ENCODE assay signal across 1 cellular context in genomic region chr21:42781150-42781980, GRCh38.
TF ChIP-seq lines count a peak whose summit lies in the region.

No MANE protein-coding gene starts in this region.

TF ChIP-seq in HepG2, 621 proteins besides CTCF, POLR2A, EP300 and RAD21 (continued from another document and continues in another):
- TF ChIP-seq ZNF24 (IDR thresholded peaks at IDR 0.05): no peak
- no peak for TF ChIP-seq KDM4B (CRISPR knock-in tag; IDR thresholded peaks at IDR 0.05)
- no peak for TF ChIP-seq KDM5A (IDR thresholded peaks at IDR 0.05; ENCODE audit: borderline replicate concordance, low read length)
- no peak for TF ChIP-seq ZNF569 (CRISPR knock-in tag; IDR thresholded peaks at IDR 0.05; ENCODE audit: borderline replicate concordance)
- TF ChIP-seq MAFG (CRISPR knock-in tag; IDR thresholded peaks at IDR 0.05): no peak
- TF ChIP-seq ATRX (CRISPR knock-in tag; IDR thresholded peaks at IDR 0.05; ENCODE audit: borderline replicate concordance): no peak
- TF ChIP-seq, protein P1, sequence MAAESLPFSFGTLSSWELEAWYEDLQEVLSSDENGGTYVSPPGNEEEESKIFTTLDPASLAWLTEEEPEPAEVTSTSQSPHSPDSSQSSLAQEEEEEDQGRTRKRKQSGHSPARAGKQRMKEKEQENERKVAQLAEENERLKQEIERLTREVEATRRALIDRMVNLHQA (CRISPR knock-in tag; IDR thresholded peaks at IDR 0.05): no peak
- no peak for TF ChIP-seq FOXK2 (IDR thresholded peaks at IDR 0.05)
- no peak for TF ChIP-seq ZKSCAN5 (CRISPR knock-in tag; IDR thresholded peaks at IDR 0.05)
- TF ChIP-seq ZBTB1 (CRISPR knock-in tag; IDR thresholded peaks at IDR 0.05; ENCODE audit: borderline replicate concordance): no peak
- no peak for TF ChIP-seq GATAD1 (CRISPR knock-in tag; IDR thresholded peaks at IDR 0.05)
- TF ChIP-seq TGIF2 (CRISPR knock-in tag; IDR thresholded peaks at IDR 0.05): no peak
- TF ChIP-seq, protein P2, sequence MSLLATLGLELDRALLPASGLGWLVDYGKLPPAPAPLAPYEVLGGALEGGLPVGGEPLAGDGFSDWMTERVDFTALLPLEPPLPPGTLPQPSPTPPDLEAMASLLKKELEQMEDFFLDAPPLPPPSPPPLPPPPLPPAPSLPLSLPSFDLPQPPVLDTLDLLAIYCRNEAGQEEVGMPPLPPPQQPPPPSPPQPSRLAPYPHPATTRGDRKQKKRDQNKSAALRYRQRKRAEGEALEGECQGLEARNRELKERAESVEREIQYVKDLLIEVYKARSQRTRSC (CRISPR knock-in tag; IDR thresholded peaks at IDR 0.05; ENCODE audit: low read depth): no peak
- TF ChIP-seq, protein P3, sequence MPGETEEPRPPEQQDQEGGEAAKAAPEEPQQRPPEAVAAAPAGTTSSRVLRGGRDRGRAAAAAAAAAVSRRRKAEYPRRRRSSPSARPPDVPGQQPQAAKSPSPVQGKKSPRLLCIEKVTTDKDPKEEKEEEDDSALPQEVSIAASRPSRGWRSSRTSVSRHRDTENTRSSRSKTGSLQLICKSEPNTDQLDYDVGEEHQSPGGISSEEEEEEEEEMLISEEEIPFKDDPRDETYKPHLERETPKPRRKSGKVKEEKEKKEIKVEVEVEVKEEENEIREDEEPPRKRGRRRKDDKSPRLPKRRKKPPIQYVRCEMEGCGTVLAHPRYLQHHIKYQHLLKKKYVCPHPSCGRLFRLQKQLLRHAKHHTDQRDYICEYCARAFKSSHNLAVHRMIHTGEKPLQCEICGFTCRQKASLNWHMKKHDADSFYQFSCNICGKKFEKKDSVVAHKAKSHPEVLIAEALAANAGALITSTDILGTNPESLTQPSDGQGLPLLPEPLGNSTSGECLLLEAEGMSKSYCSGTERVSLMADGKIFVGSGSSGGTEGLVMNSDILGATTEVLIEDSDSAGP (CRISPR knock-in tag; IDR thresholded peaks at IDR 0.05; ENCODE audit: borderline replicate concordance): no peak
- TF ChIP-seq RNF219 (CRISPR knock-in tag; IDR thresholded peaks at IDR 0.05): no peak
- peak; percentile 59; the same call in 1 of the 2 replicates for TF ChIP-seq TBX2 (CRISPR knock-in tag; IDR thresholded peaks at IDR 0.05; ENCODE audit: borderline replicate concordance)
- no peak for TF ChIP-seq SIN3B (IDR thresholded peaks at IDR 0.05; ENCODE audit: low read length)
- TF ChIP-seq, protein P4, sequence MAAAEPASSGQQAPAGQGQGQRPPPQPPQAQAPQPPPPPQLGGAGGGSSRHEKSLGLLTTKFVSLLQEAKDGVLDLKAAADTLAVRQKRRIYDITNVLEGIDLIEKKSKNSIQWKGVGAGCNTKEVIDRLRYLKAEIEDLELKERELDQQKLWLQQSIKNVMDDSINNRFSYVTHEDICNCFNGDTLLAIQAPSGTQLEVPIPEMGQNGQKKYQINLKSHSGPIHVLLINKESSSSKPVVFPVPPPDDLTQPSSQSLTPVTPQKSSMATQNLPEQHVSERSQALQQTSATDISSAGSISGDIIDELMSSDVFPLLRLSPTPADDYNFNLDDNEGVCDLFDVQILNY (CRISPR knock-in tag; conservative IDR thresholded peaks at IDR 0.05): no peak
- no peak for TF ChIP-seq ZNF652 (CRISPR knock-in tag; IDR thresholded peaks at IDR 0.05; ENCODE audit: borderline replicate concordance, low read depth)
- no peak for TF ChIP-seq ZNF501 (CRISPR knock-in tag; IDR thresholded peaks at IDR 0.05)
- no peak for TF ChIP-seq KAT2B (IDR thresholded peaks at IDR 0.05; ENCODE audit: borderline replicate concordance, low read depth, low read length)
- no peak for TF ChIP-seq DNMT3B (CRISPR knock-in tag; conservative IDR thresholded peaks at IDR 0.05)
- TF ChIP-seq KAT7 (CRISPR knock-in tag; IDR thresholded peaks at IDR 0.05; ENCODE audit: borderline replicate concordance): no peak
- TF ChIP-seq TRIM24 (CRISPR knock-in tag; IDR thresholded peaks at IDR 0.05): no peak
- TF ChIP-seq NCOA5 (CRISPR knock-in tag; IDR thresholded peaks at IDR 0.05): no peak
- TF ChIP-seq ZNF605 (CRISPR knock-in tag; IDR thresholded peaks at IDR 0.05): no peak
- no peak for TF ChIP-seq PRMT3 (CRISPR knock-in tag; IDR thresholded peaks at IDR 0.05; ENCODE audit: borderline replicate concordance, low read depth)
- 0 out of 2 replicates have a peak, but pooled peaks have one; percentile 17 for TF ChIP-seq HDAC1 (CRISPR knock-in tag; IDR thresholded peaks at IDR 0.05)
- no peak; the same call in 1 of the 2 replicates for TF ChIP-seq UBTF (CRISPR knock-in tag; IDR thresholded peaks at IDR 0.05)
- TF ChIP-seq ZNF260 (CRISPR knock-in tag; IDR thresholded peaks at IDR 0.05; ENCODE audit: borderline replicate concordance, low read depth): no peak
- TF ChIP-seq ZFP36 (IDR thresholded peaks at IDR 0.05; ENCODE audit: borderline replicate concordance, low read depth, low read length, partially characterized antibody): no peak
- TF ChIP-seq ZNF619 (CRISPR knock-in tag; IDR thresholded peaks at IDR 0.05): 0 out of 2 replicates have a peak, but pooled peaks have one; percentile 51
- no peak for TF ChIP-seq ZSCAN21 (CRISPR knock-in tag; IDR thresholded peaks at IDR 0.05; ENCODE audit: borderline replicate concordance)
- no peak for TF ChIP-seq ZNF543 (CRISPR knock-in tag; IDR thresholded peaks at IDR 0.05)
- no peak for TF ChIP-seq PPARG (CRISPR knock-in tag; conservative IDR thresholded peaks at IDR 0.05)
- TF ChIP-seq SIX1 (CRISPR knock-in tag; IDR thresholded peaks at IDR 0.05; ENCODE audit: borderline replicate concordance): no peak
- TF ChIP-seq REL (CRISPR knock-in tag; conservative IDR thresholded peaks at IDR 0.05): no peak
- TF ChIP-seq ZNF12 (CRISPR knock-in tag; IDR thresholded peaks at IDR 0.05): no peak
- TF ChIP-seq BORCS8-MEF2B (CRISPR knock-in tag; IDR thresholded peaks at IDR 0.05): no peak
- TF ChIP-seq, protein P5, sequence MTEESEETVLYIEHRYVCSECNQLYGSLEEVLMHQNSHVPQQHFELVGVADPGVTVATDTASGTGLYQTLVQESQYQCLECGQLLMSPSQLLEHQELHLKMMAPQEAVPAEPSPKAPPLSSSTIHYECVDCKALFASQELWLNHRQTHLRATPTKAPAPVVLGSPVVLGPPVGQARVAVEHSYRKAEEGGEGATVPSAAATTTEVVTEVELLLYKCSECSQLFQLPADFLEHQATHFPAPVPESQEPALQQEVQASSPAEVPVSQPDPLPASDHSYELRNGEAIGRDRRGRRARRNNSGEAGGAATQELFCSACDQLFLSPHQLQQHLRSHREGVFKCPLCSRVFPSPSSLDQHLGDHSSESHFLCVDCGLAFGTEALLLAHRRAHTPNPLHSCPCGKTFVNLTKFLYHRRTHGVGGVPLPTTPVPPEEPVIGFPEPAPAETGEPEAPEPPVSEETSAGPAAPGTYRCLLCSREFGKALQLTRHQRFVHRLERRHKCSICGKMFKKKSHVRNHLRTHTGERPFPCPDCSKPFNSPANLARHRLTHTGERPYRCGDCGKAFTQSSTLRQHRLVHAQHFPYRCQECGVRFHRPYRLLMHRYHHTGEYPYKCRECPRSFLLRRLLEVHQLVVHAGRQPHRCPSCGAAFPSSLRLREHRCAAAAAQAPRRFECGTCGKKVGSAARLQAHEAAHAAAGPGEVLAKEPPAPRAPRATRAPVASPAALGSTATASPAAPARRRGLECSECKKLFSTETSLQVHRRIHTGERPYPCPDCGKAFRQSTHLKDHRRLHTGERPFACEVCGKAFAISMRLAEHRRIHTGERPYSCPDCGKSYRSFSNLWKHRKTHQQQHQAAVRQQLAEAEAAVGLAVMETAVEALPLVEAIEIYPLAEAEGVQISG (CRISPR knock-in tag; IDR thresholded peaks at IDR 0.05): no peak
- TF ChIP-seq, protein P6, sequence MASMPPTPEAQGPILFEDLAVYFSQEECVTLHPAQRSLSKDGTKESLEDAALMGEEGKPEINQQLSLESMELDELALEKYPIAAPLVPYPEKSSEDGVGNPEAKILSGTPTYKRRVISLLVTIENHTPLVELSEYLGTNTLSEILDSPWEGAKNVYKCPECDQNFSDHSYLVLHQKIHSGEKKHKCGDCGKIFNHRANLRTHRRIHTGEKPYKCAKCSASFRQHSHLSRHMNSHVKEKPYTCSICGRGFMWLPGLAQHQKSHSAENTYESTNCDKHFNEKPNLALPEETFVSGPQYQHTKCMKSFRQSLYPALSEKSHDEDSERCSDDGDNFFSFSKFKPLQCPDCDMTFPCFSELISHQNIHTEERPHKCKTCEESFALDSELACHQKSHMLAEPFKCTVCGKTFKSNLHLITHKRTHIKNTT (CRISPR knock-in tag; IDR thresholded peaks at IDR 0.05): no peak
- TF ChIP-seq PITX1 (CRISPR knock-in tag; IDR thresholded peaks at IDR 0.05): peak; percentile 29; the same call in 1 of the 2 replicates
- no peak for TF ChIP-seq IRX3 (CRISPR knock-in tag; IDR thresholded peaks at IDR 0.05; ENCODE audit: borderline replicate concordance, low read depth)
- TF ChIP-seq ZHX1 (CRISPR knock-in tag; IDR thresholded peaks at IDR 0.05; ENCODE audit: low read depth): no peak
- TF ChIP-seq, protein P7, sequence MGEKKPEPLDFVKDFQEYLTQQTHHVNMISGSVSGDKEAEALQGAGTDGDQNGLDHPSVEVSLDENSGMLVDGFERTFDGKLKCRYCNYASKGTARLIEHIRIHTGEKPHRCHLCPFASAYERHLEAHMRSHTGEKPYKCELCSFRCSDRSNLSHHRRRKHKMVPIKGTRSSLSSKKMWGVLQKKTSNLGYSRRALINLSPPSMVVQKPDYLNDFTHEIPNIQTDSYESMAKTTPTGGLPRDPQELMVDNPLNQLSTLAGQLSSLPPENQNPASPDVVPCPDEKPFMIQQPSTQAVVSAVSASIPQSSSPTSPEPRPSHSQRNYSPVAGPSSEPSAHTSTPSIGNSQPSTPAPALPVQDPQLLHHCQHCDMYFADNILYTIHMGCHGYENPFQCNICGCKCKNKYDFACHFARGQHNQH (CRISPR knock-in tag; IDR thresholded peaks at IDR 0.05): no peak
- TF ChIP-seq, protein P8, sequence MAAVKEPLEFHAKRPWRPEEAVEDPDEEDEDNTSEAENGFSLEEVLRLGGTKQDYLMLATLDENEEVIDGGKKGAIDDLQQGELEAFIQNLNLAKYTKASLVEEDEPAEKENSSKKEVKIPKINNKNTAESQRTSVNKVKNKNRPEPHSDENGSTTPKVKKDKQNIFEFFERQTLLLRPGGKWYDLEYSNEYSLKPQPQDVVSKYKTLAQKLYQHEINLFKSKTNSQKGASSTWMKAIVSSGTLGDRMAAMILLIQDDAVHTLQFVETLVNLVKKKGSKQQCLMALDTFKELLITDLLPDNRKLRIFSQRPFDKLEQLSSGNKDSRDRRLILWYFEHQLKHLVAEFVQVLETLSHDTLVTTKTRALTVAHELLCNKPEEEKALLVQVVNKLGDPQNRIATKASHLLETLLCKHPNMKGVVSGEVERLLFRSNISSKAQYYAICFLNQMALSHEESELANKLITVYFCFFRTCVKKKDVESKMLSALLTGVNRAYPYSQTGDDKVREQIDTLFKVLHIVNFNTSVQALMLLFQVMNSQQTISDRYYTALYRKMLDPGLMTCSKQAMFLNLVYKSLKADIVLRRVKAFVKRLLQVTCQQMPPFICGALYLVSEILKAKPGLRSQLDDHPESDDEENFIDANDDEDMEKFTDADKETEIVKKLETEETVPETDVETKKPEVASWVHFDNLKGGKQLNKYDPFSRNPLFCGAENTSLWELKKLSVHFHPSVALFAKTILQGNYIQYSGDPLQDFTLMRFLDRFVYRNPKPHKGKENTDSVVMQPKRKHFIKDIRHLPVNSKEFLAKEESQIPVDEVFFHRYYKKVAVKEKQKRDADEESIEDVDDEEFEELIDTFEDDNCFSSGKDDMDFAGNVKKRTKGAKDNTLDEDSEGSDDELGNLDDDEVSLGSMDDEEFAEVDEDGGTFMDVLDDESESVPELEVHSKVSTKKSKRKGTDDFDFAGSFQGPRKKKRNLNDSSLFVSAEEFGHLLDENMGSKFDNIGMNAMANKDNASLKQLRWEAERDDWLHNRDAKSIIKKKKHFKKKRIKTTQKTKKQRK (IDR thresholded peaks at IDR 0.05; ENCODE audit: low read length): no peak
